9 cellular contexts compared by ENCODE assay signal in the genomic region with DNA sequence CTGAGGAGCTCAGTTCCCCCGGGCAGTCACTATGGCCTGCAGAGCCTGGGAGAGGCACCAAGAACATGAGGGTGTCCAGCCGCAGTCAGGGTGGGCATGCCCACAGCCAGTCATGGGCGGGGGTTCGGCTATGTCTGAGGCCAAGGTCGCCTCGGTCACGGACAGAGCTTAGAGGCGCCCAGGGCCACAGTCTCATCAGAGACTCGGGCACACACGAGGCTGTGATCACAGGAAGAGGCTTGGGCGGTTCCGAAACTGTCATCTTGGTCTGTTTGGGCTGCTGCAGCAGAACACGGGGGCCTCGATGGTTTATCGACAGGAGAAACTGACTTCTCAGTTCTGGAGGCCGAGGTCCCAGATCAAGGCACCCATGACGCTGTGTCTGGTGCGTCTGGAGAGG. TPM values are rescaled to one million over a fixed set of nuclear protein-coding genes. Genes with fewer than 3 reads are reported as not detected.
"Had no signal": no experiment of that assay in that cellular context is flagged by ENCODE, and none has a peak within 500 bp of the region (broad histone marks: within the 10 kb centered on the region; RNA-seq: fewer than 3 reads in every experiment).

No MANE protein-coding gene starts in this region.

- H3K4me3 ChIP-seq: GM12878 had no signal

- FAIRE-seq: G401.6, GM12878, GM12891, GM12892, GM18507, GM19239 had no signal

- ATAC-seq: GM12878 had no signal

- DNase-seq: GDM1, GF-D8 had no signal

RNA-seq across cellular contexts. Expression of a gene that starts 9.7 kb away (rescaled TPM):
- total RNA-seq: G401, GM12878 had no signal
- polyA plus RNA-seq: GM12878 had no signal
